ENCODE assay signal across 30 cellular contexts in the genomic region with DNA sequence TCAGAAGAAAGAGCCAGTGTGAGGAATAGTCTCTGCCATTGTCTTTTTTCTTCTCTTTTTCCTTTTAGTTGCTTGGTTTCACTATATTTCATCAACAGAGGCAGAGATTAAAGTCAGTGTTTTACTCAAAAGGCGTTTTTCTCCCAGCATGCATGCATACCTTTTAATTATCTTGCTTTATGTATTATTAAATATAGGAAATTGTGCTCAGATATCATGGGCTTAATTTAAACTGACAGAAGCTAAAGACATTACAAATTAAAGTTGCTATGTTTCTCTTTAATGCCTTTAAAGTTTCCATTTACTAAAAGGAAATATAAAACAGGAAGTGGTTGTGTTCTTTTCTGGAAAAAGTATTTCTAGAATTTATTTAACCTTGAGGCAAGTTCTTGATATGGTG.
"Had no signal": no experiment of that assay in that cellular context is flagged by ENCODE, and none has a peak within 500 bp of the region (broad histone marks: within the 10 kb centered on the region; RNA-seq: fewer than 3 reads in every experiment).

No MANE protein-coding gene starts in this region.

- H3K4me1 ChIP-seq: adrenal gland, body of pancreas, esophagus muscularis mucosa, foreskin keratinocyte, gastrocnemius medialis, heart left ventricle had no signal

- DNase-seq: activated CD4-positive, alpha-beta memory T cell treated with anti-CD3 and anti-CD28 coated beads for 36 hours; activated CD4-positive, alpha-beta T cell treated with anti-CD3 and anti-CD28 coated beads for 36 hours; activated CD4-positive, alpha-beta T cell treated with anti-CD3 and anti-CD28 coated beads, Interleukin-2, amount 10 ng/mL, durations not matched to agents 24 days and 14 days; activated CD4-positive, CD25-positive, alpha-beta regulatory T cell; activated CD4-positive, CD25-positive, alpha-beta regulatory T cell treated with anti-CD3 and anti-CD28 coated beads, Interleukin-2, amount 50 U/mL, for 72 hours; activated CD8-positive, alpha-beta memory T cell treated with anti-CD3 and anti-CD28 coated beads, Interleukin-2, amount 10 ng/mL, durations not matched to agents 7 days and 5 days; activated CD8-positive, alpha-beta memory T cell treated with anti-CD3 and anti-CD28 coated beads, Interleukin-2, amount 50 U/mL, for 4 hours; activated CD8-positive, alpha-beta T cell treated with anti-CD3 and anti-CD28 coated beads, Interleukin-2, amount 10 ng/mL, durations not matched to agents 7 days and 5 days; activated effector memory CD4-positive, alpha-beta T cell treated with anti-CD3 and anti-CD28 coated beads, Interleukin-2, amount 50 U/mL, for 16 hours; activated naive CD4-positive, alpha-beta T cell treated with anti-CD3 and anti-CD28 coated beads for 36 hours; activated naive CD8-positive, alpha-beta T cell treated with anti-CD3 and anti-CD28 coated beads for 36 hours; activated naive CD8-positive, alpha-beta T cell treated with anti-CD3 and anti-CD28 coated beads, Interleukin-2, amount 50 U/mL, for 24 hours; activated T-cell treated with anti-CD3 and anti-CD28 coated beads, Interleukin-2, amount 50 U/mL, for 1 hour; activated T-cell treated with anti-CD3 and anti-CD28 coated beads, Interleukin-2, amount 50 U/mL, for 48 hours; adrenal gland; amygdala; aorta; body of pancreas; caudate nucleus; cortex of kidney; dermis blood vessel endothelial cell; effector CD4-positive, alpha-beta T cell; effector memory CD8-positive, alpha-beta T cell; erythroblast; foreskin keratinocyte; gastrocnemius medialis; glutamatergic neuron; heart left ventricle; T-helper 2 cell had no signal

- H3K9me3 ChIP-seq: adrenal gland, body of pancreas, esophagus muscularis mucosa, gastrocnemius medialis, heart left ventricle had no signal

- H3K27me3 ChIP-seq: adrenal gland, body of pancreas, esophagus muscularis mucosa, gastrocnemius medialis had no signal

- ATAC-seq: activated CD4-positive, alpha-beta T cell treated with anti-CD3 and anti-CD28 coated beads for 36 hours; activated CD8-positive, alpha-beta memory T cell treated with anti-CD3 and anti-CD28 coated beads, Interleukin-2, amount 10 ng/mL, durations not matched to agents 7 days and 5 days; activated CD8-positive, alpha-beta T cell treated with anti-CD3 and anti-CD28 coated beads, Interleukin-2, amount 10 ng/mL, durations not matched to agents 7 days and 5 days; activated naive CD8-positive, alpha-beta T cell treated with anti-CD3 and anti-CD28 coated beads, Interleukin-2, amount 50 U/mL, for 24 hours; body of pancreas; effector memory CD8-positive, alpha-beta T cell; foreskin keratinocyte; gastrocnemius medialis; heart left ventricle had no signal

- H3K36me3 ChIP-seq: adrenal gland, esophagus muscularis mucosa, gastrocnemius medialis, heart left ventricle had no signal

- H3K4me3 ChIP-seq: adrenal gland, body of pancreas, esophagus muscularis mucosa, gastrocnemius medialis, heart left ventricle had no signal

- H3K27ac ChIP-seq: adrenal gland, body of pancreas, esophagus muscularis mucosa, foreskin keratinocyte, gastrocnemius medialis, heart left ventricle had no signal
